Comparison of ENCODE assay signal across 1 cellular context in the genomic region with DNA sequence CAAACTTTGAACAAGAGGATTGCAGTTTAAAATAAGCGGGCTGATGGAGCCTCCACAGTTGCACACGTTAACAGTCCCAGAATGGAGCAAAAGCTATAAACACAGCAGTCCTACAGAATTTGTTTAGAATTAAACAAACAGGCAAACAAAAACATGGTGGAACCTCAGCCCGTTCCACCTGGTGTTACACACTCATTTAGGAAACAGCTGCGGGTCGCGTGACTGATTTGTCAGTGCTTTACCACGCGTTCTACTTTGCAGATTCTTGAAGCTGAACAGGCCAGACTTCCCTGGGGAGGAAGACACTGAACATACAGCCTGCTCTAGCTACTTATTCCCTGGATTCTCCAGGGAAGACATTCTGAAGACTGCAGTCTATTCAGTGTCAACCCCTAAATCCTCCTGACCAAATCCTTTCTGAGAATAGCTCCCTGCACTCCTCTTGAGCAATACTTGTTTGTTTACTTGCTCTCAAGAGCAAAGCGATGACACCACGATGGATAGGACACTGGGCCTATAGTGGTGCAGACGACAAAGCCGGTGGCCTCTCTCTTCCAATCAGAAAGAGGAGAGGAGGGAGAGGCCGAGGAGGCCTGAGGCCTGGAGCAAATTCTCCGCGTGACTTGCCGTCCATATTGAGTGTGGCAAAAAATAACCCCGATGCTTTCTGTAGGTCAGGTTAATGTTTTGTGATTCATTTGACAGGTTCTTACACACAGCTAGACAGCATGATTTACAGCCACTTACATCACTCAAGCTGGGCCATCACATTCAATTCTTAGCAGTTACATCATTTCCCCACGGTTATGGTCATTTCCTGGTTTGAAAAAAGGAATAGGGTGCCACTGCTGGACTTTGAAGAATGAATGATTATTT.
TF ChIP-seq lines count a peak whose summit lies in the region.

No MANE protein-coding gene starts in this region.

TF ChIP-seq in HepG2, 621 proteins besides CTCF, POLR2A, EP300 and RAD21 (continued from another document and continues in another):
- TF ChIP-seq NFE2 (CRISPR knock-in tag; IDR thresholded peaks at IDR 0.05) = no peak
- TF ChIP-seq CREM (IDR thresholded peaks at IDR 0.05) = peak; percentile 97
- no peak for TF ChIP-seq CREM (CRISPR knock-in tag; IDR thresholded peaks at IDR 0.05)
- TF ChIP-seq ZNF280D (CRISPR knock-in tag; IDR thresholded peaks at IDR 0.05) = peak; percentile 61; the same call in 1 of the 2 replicates
- no peak for TF ChIP-seq ZUFSP (CRISPR knock-in tag; IDR thresholded peaks at IDR 0.05; ENCODE audit: borderline replicate concordance)
- peak; percentile 58; the same call in 1 of the 2 replicates for TF ChIP-seq ZNF503 (CRISPR knock-in tag; IDR thresholded peaks at IDR 0.05)
- TF ChIP-seq ZNF639 (CRISPR knock-in tag; conservative IDR thresholded peaks at IDR 0.05) = peak; percentile 62; the same call in 1 of the 2 replicates
- TF ChIP-seq PHF20 (CRISPR knock-in tag; IDR thresholded peaks at IDR 0.05) = peak; percentile 77
- TF ChIP-seq CBFB (CRISPR knock-in tag; IDR thresholded peaks at IDR 0.05) = peak; percentile 68
- TF ChIP-seq KLF9 (CRISPR knock-in tag; IDR thresholded peaks at IDR 0.05; ENCODE audit: low read depth) = 0 out of 2 replicates have a peak, but pooled peaks have one; percentile 43
- TF ChIP-seq MEIS1 (CRISPR knock-in tag; IDR thresholded peaks at IDR 0.05; ENCODE audit: borderline replicate concordance) = peak; percentile 100
- peak; percentile 100 for TF ChIP-seq THAP7 (CRISPR knock-in tag; IDR thresholded peaks at IDR 0.05)
- TF ChIP-seq BCL6 (CRISPR knock-in tag; IDR thresholded peaks at IDR 0.05) = peak; percentile 96
- peak; percentile 69 for TF ChIP-seq PAXIP1 (CRISPR knock-in tag; conservative IDR thresholded peaks at IDR 0.05)
- TF ChIP-seq ZBTB1 (CRISPR knock-in tag; IDR thresholded peaks at IDR 0.05; ENCODE audit: borderline replicate concordance) = no peak
- no peak for TF ChIP-seq ZBTB34 (CRISPR knock-in tag; IDR thresholded peaks at IDR 0.05)
- TF ChIP-seq RFXAP (CRISPR knock-in tag; IDR thresholded peaks at IDR 0.05; ENCODE audit: borderline replicate concordance) = peak; percentile 70; the same call in 1 of the 2 replicates
- TF ChIP-seq HNF4A (CRISPR knock-in tag; IDR thresholded peaks at IDR 0.05) = peak; percentile 53
- peak; percentile 99; the same call in 1 of the 2 replicates for TF ChIP-seq SAP130 (CRISPR knock-in tag; IDR thresholded peaks at IDR 0.05; ENCODE audit: low read depth)
- peak; percentile 80 for TF ChIP-seq POGK (CRISPR knock-in tag; conservative IDR thresholded peaks at IDR 0.05)
- peak; percentile 97 for TF ChIP-seq FOXJ3 (CRISPR knock-in tag; IDR thresholded peaks at IDR 0.05; ENCODE audit: borderline replicate concordance)
- TF ChIP-seq ATF4 (CRISPR knock-in tag; IDR thresholded peaks at IDR 0.05) = peak; percentile 79 to 100
- TF ChIP-seq ZNF281 (CRISPR knock-in tag; IDR thresholded peaks at IDR 0.05; ENCODE audit: borderline replicate concordance) = peak; percentile 62; the same call in 1 of the 2 replicates
- no peak for TF ChIP-seq SOX13 (IDR thresholded peaks at IDR 0.05)
- TF ChIP-seq SOX13 (CRISPR knock-in tag; conservative IDR thresholded peaks at IDR 0.05 in 1 of 2, IDR thresholded peaks at IDR 0.05 in 1 of 2) = peak in 1 of 2 experiments; percentile 77; a peak in 1 of 4 replicates
